8 cellular contexts compared by ENCODE assay signal in the genomic region with DNA sequence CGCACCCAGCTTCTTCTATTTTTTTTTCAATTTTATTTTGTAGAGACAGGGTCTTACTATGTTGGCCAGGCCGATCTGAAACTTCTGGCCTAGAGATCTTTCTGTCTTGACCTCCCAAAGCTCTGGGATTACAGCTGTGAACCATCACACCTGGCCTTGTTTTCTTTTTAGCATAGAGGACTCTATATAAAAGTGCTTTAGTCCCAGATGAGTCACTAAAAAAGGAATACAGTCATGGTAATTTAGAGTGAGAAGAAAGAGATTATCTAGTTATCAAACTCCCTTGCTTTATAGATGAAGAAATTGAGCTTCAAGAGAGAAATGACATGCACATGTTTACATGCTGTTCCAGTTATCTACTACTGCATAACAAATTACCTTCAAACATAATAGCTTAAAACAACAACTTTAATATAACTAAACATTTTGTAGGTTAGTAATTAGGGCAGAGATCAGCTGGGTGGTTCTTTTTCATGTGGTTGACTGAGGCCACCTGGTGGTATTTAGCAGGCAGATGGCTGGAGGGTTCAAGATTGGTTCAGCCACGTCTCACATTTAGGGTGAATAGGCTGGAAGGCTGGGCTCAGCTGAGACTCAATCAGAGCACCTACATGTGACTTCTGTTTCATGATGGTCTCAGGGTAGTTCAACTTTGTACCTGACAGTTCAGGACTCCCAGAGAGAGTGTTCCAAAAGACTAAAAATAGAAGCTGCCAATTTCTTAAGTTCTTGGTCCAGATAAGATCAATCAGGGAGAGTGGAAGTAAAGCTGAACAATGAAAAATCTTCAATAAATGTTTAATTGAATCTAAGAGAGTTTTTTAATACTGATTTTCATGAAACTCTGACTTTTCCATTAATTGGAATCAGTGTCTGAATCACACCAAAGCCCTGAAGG. TPM values are rescaled to one million over a fixed set of nuclear protein-coding genes. Genes with fewer than 3 reads are reported as not detected.
DNase-seq lines count a peak whose midpoint lies in the region; ATAC-seq and TF ChIP-seq lines count a peak whose summit lies in the region.

No MANE protein-coding gene starts in this region.

- no peak for TF ChIP-seq POLR2A in transverse colon (IDR thresholded peaks at IDR 0.05)

- no peaks in the 10 kb centered on the region for H3K36me3 ChIP-seq in left lung
- H3K36me3 ChIP-seq in transverse colon, result no peaks in the 10 kb centered on the region

- peak; percentile 85 for ATAC-seq in left lung

- peak; percentile 65 for TF ChIP-seq CTCF in GM13977 (IDR thresholded peaks at IDR 0.05; ENCODE audit: extremely low read depth, insufficient read depth, missing control alignments)
- peak; percentile 45 for TF ChIP-seq CTCF in astrocyte of the spinal cord (IDR thresholded peaks at IDR 0.05; ENCODE audit: low read depth, low read length)
- TF ChIP-seq CTCF in left lung (IDR thresholded peaks at IDR 0.05), result peak in 1 of 2 donors; percentile 37
- peak; percentile 39 to 78 (median 59) for TF ChIP-seq CTCF in transverse colon (IDR thresholded peaks at IDR 0.05)

- no peak for TF ChIP-seq EP300 in transverse colon (IDR thresholded peaks at IDR 0.05; ENCODE audit: low read depth)

- DNase-seq in AML-193 (lab: John Stamatoyannopoulos, UW) (peak; percentile 23 to 46), GM13977 (ENCODE audit: low spot score) (peak; percentile 50), HT1080 (ENCODE audit: low read depth) (peak; percentile 51), RPMI8226 (peak; percentile 53), astrocyte of the spinal cord (ENCODE audit: low read depth, low spot score) (peak; percentile 24), left lung (no peak), transverse colon (peak; percentile 43), epidermal melanocyte (ENCODE audit: insufficient read length, low spot score) (no peak)

- intact Hi-C loops in left lung (cut with DNase I), result no loop called here
- intact Hi-C loops in transverse colon (cut with DNase I; ENCODE audit: low total_unique reads), result no loop called here

- H3K4me3 ChIP-seq in astrocyte of the spinal cord (ENCODE audit: low read depth, low read length), result no peak overlapping the region
- no peak overlapping the region for H3K4me3 ChIP-seq in left lung
- H3K4me3 ChIP-seq in transverse colon, result no peak overlapping the region

- H3K27ac ChIP-seq in left lung, result no peak overlapping the region
- H3K27ac ChIP-seq in transverse colon, result no peak overlapping the region

- WGBS in transverse colon (ENCODE audit: low coverage in 1 of 2), 2 donors, result 61 to 77% methylated on average over 2 to 3 of the region's 3 CpGs

- H3K27me3 ChIP-seq in left lung, result peaks cover 0 to 12% of the 10 kb centered on the region in 2 donors
- H3K27me3 ChIP-seq in transverse colon, result no peaks in the 10 kb centered on the region

- H3K4me1 ChIP-seq in left lung (no peaks in the 10 kb centered on the region), transverse colon (no peaks in the 10 kb centered on the region)

- in situ Hi-C loops in GM13977 (cut with MboI; ENCODE audit: low pct_unique_long_range_greater_than_20kb, low sequenced_read_pairs, unreplicated experiment), result loop anchor here (5.0 kb wide), 1 partner anchor 35 kb away; no protein-coding TSS in a partner anchor
- in situ Hi-C loops in astrocyte of the spinal cord (cut with HindIII; ENCODE audit: low sequenced_read_pairs), result no loop called here
- in situ Hi-C loops in transverse colon (cut with MboI; ENCODE audit: low pct_ligation_motif_present in 1 of 4, low pct_unique_long_range_greater_than_20kb in 1 of 4, low sequenced_read_pairs in 3 of 4), result loop anchor here in 1 of 4 donors (10.0 kb wide), 1 partner anchor 47 kb away; no protein-coding TSS in a partner anchor

- H3K9me3 ChIP-seq in left lung (no peaks in the 10 kb centered on the region), transverse colon (no peaks in the 10 kb centered on the region)

RNA-seq across cellular contexts. Expression of gene MTF2, which starts 16.9 kb away (rescaled TPM):
- 16.1 and 18.4 TPM in 2 replicates for total RNA-seq in HT1080 (2014; rRNA removed; shearing (Covaris generic))
- polyA plus RNA-seq in HT1080 (2015; cell fraction: cytosol; rRNA removed), result 16.4 and 19.2 TPM in 2 replicates
- 29.8 and 32.1 TPM in 2 replicates for polyA plus RNA-seq in HT1080 (2015; cell fraction: nucleus; rRNA removed)
- total RNA-seq in left lung (10 to 100 TPM; 22.3 to 24.0 TPM), transverse colon (10 to 100 TPM in 3 of 4 donors, 1 to 10 TPM in 1; 9.0 to 33.3 (median 22.4) TPM)

Comparison
In these comparisons a context has a peak if more than half of its experiments do, and no peak if none do; other contexts are left out.
1. DNase-seq: peak in AML-193 (2 of 2), GM13977 (single experiment), HT1080 (single experiment), RPMI8226 (single experiment), astrocyte of the spinal cord (single experiment) and transverse colon (single experiment); none in left lung (0 of 2) and epidermal melanocyte (single experiment).